In the genomic region with DNA sequence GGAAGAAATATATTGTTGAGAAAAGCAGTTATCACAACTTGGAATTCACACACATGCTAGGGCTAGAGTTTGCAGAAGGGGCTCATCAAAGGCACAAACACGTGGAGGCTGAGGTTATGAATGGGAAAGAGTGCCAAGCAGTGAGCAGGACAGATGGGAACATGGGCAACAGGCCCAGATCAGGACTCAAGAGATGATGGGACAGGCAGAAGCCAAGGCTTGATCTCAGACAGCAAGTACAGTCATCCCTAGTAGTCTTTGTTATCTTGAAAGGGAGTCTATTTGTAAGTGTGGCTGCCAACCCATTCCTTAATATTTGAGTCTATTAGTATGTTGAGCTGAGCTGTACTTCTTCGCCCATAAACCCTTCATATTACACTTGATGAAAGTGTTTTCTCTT, we compare ENCODE assay signal across 27 cellular contexts.
"Had no signal": no experiment of that assay in that cellular context is flagged by ENCODE, and none has a peak within 500 bp of the region (broad histone marks: within the 10 kb centered on the region; RNA-seq: fewer than 3 reads in every experiment).

No MANE protein-coding gene starts in this region.

- H3K27me3 ChIP-seq: colonic mucosa, esophagus squamous epithelium, gastroesophageal sphincter, neutrophil, ovary, vagina had no signal

- H3K36me3 ChIP-seq: colonic mucosa, esophagus squamous epithelium, gastroesophageal sphincter, neutrophil, ovary, prostate gland, vagina had no signal

- H3K9me3 ChIP-seq: colonic mucosa, esophagus squamous epithelium, gastroesophageal sphincter, mucosa of descending colon, neutrophil, ovary, prostate gland, vagina had no signal

- H3K27ac ChIP-seq: colonic mucosa, epithelial cell of prostate, esophagus squamous epithelium, gastroesophageal sphincter, neutrophil, ovary, prostate gland, vagina had no signal

- H3K4me3 ChIP-seq: colonic mucosa, esophagus squamous epithelium, gastroesophageal sphincter, lung, mucosa of descending colon, ovary, prostate gland, smooth muscle cell, vagina had no signal

- DNase-seq: activated CD4-positive, alpha-beta memory T cell treated with anti-CD3 and anti-CD28 coated beads, Interleukin-2, amount 10 ng/mL, durations not matched to agents 7 days and 5 days; activated CD4-positive, alpha-beta T cell treated with anti-CD3 and anti-CD28 coated beads for 1 hour; activated CD4-positive, alpha-beta T cell treated with anti-CD3 and anti-CD28 coated beads, Interleukin-2, amount 10 ng/mL, durations not matched to agents 7 days and 5 days; activated CD8-positive, alpha-beta memory T cell treated with anti-CD3 and anti-CD28 coated beads, Interleukin-2, amount 50 U/mL, for 48 hours; activated gamma-delta T cell treated with Interleukin-2 at 50 U/mL for 16 hours; activated naive CD8-positive, alpha-beta T cell treated with anti-CD3 and anti-CD28 coated beads, Interleukin-2, amount 50 U/mL, for 24 hours; activated T-cell treated with anti-CD3 and anti-CD28 coated beads, Interleukin-2, amount 50 U/mL, for 24 hours; colonic mucosa; effector CD8-positive, alpha-beta T cell; esophagus squamous epithelium; kidney glomerular epithelial cell; mucosa of descending colon; nephron progenitor cell; ovary; retina; stimulated activated CD4-positive, alpha-beta T cell treated with anti-CD3 and anti-CD28 coated beads, Interleukin-1b, Interleukin-23, amount 100 ng/mL, for 48 hours; stimulated activated CD4-positive, alpha-beta T cell treated with anti-CD3 and anti-CD28 coated beads, Interleukin-4, amount 100 ng/mL, for 4 hours; stimulated activated CD8-positive, alpha-beta memory T cell treated with anti-CD3 and anti-CD28 coated beads, Interleukin-4, amount 100 ng/mL, for 48 hours; stimulated activated naive CD8-positive, alpha-beta T cell treated with anti-CD3 and anti-CD28 coated beads, Interleukin-15, amount 100 ng/mL, for 72 hours; T-helper 2 cell had no signal

- H3K4me1 ChIP-seq: colonic mucosa, esophagus squamous epithelium, gastroesophageal sphincter, prostate gland, vagina had no signal
